Comparison of ENCODE assay signal across 8 cellular contexts in the genomic region with DNA sequence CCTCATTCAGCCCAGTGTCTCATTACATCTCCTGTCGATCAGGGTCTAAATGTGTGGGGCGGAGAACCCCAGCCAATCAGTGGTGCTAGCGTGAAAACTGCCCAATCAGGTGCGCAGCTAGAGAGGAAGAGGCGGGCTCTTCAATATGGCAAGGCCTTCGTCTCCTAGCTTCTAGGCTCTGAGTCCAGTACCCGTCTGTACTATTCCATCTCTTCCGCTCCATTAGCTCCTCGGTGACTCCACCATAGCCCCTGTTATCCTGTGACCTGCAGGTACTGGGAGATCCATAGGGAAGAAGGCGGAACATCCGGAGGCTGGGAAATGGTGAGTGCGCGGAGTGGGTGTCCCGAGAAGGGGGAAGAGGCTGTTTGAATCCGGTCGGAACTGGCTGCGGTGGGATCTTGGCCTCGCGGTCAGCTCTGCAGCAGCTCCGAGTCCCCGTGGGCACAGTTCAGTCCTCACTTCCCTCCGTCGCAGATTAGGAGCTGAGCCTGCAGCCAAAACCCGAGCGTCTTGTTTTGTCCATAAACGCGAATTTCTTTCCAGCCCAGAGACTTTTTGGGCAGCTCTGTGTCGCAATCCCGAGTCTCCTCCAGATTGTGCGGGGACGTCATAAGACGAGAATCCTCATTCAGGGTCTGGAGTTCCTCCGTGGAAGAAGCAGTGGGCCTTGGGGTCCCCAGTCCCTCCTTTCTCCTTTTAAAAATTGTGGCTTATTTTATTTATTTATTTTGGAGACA. TPM values are rescaled to one million over a fixed set of nuclear protein-coding genes. Genes with fewer than 3 reads are reported as not detected.
DNase-seq lines count a peak whose midpoint lies in the region; ATAC-seq and TF ChIP-seq lines count a peak whose summit lies in the region.
"Had no signal": no experiment of that assay in that cellular context is flagged by ENCODE, and none has a peak within 500 bp of the region (broad histone marks: within the 10 kb centered on the region; RNA-seq: fewer than 3 reads in every experiment).

A gene (plus strand): TSS at position 134 of the 740 bp plus-strand sequence. CDS start 188 bp downstream, at position 322.

- H3K4me2 ChIP-seq in GM23248 (ENCODE audit: unreplicated experiment) = no peak within 1 kb of the TSS

- H3K4me3 ChIP-seq in left lung = peak within 1 kb of the TSS; percentile 16 to 41
- no peak within 1 kb of the TSS for H3K4me3 ChIP-seq in GM23248

- peak within 1 kb of the TSS; percentile 64 for H3K4me3 Mint-ChIP-seq in activated T-helper 17 cell treated with anti-CD3 and anti-CD28 coated beads, Interleukin-2, amount 50 U/mL, for 72 hours
- H3K4me3 Mint-ChIP-seq in stimulated activated memory B cell treated with anti-CD40 and anti-IgM and Interleukin-4, amounts not matched to agents 10 μg/mL and 1 μg/mL and 100 μg/mL, for 72 hours = peak within 1 kb of the TSS; percentile 81

- no peak within 1 kb of the TSS for H3K9ac ChIP-seq in GM23248

- H3K4me1 ChIP-seq in left lung = no peaks in the 10 kb centered on the region
- no peaks in the 10 kb centered on the region for H3K4me1 ChIP-seq in GM23248 (ENCODE audit: insufficient read depth)

- peaks cover 3% of the 10 kb centered on the region for H3K27me3 Mint-ChIP-seq in activated T-helper 17 cell treated with anti-CD3 and anti-CD28 coated beads, Interleukin-2, amount 50 U/mL, for 72 hours
- H3K27me3 Mint-ChIP-seq in stimulated activated memory B cell treated with anti-CD40 and anti-IgM and Interleukin-4, amounts not matched to agents 10 μg/mL and 1 μg/mL and 100 μg/mL, for 72 hours = no peaks in the 10 kb centered on the region

- H3K27ac ChIP-seq in left lung (peak within 1 kb of the TSS; percentile 53 to 54), GM23248 (no peak within 1 kb of the TSS)

- H3K36me3 Mint-ChIP-seq in activated T-helper 17 cell treated with anti-CD3 and anti-CD28 coated beads, Interleukin-2, amount 50 U/mL, for 72 hours (ENCODE audit: low read depth) = no peaks in the 10 kb centered on the region
- no peaks in the 10 kb centered on the region for H3K36me3 Mint-ChIP-seq in stimulated activated memory B cell treated with anti-CD40 and anti-IgM and Interleukin-4, amounts not matched to agents 10 μg/mL and 1 μg/mL and 100 μg/mL, for 72 hours

- no peak for TF ChIP-seq CTCF in left lung (IDR thresholded peaks at IDR 0.05)

- H3K27me3 ChIP-seq in left lung = no peaks in the 10 kb centered on the region
- H3K27me3 ChIP-seq in GM23248 (replicated peaks; ENCODE audit: insufficient read depth) = no peaks in the 10 kb centered on the region

- DNase-seq in NCI-H1436 (lab: John Stamatoyannopoulos, UW) = peak; percentile 58
- peak; percentile 45 to 72 for DNase-seq in left lung
- no peak for DNase-seq in GM23248

- H4K20me1 ChIP-seq in GM23248 (ENCODE audit: insufficient read depth) = no peaks in the 10 kb centered on the region

- WGBS in GM23248 (ENCODE audit: low coverage in 1 of 2, low lambda C conversion rate in 2 of 2, missing lambda C conversion rate in 2 of 2), 2 experiments = 3 to 5% methylated on average over 33 of the region's 33 CpGs

- intact Hi-C loops in left lung (cut with DNase I) = no loop called here

- no peak within 1 kb of the TSS for H3K27ac Mint-ChIP-seq in activated T-helper 17 cell treated with anti-CD3 and anti-CD28 coated beads, Interleukin-2, amount 50 U/mL, for 72 hours
- H3K27ac Mint-ChIP-seq in stimulated activated memory B cell treated with anti-CD40 and anti-IgM and Interleukin-4, amounts not matched to agents 10 μg/mL and 1 μg/mL and 100 μg/mL, for 72 hours = peak within 1 kb of the TSS; percentile 54

- no peaks in the 10 kb centered on the region for H3F3A ChIP-seq in GM23248 (ENCODE audit: insufficient read depth)

- H3K9me2 ChIP-seq in GM23248 (ENCODE audit: insufficient read depth) = no peaks in the 10 kb centered on the region

- no peak within 1 kb of the TSS for H2AFZ ChIP-seq in GM23248

- no peaks in the 10 kb centered on the region for H3K36me3 ChIP-seq in left lung
- H3K36me3 ChIP-seq in GM23248 (ENCODE audit: low read depth) = no peaks in the 10 kb centered on the region

- in situ Hi-C loops in GM23248 (cut with MboI) = no loop called here

- H3K4me1 Mint-ChIP-seq in activated T-helper 17 cell treated with anti-CD3 and anti-CD28 coated beads, Interleukin-2, amount 50 U/mL, for 72 hours = no peaks in the 10 kb centered on the region
- no peaks in the 10 kb centered on the region for H3K4me1 Mint-ChIP-seq in stimulated activated memory B cell treated with anti-CD40 and anti-IgM and Interleukin-4, amounts not matched to agents 10 μg/mL and 1 μg/mL and 100 μg/mL, for 72 hours

- ATAC-seq in activated T-helper 17 cell treated with anti-CD3 and anti-CD28 coated beads, Interleukin-2, amount 50 U/mL, for 72 hours (replicated peaks) = peak; percentile 66
- peak; percentile 95 for ATAC-seq in left lung
- peak; percentile 67 for ATAC-seq in stimulated activated memory B cell treated with anti-CD40 and anti-IgM and Interleukin-4, amounts not matched to agents 10 μg/mL and 1 μg/mL and 100 μg/mL, for 72 hours
- no peak for ATAC-seq in GM19463 (IDR thresholded peaks at IDR 0.05; ENCODE audit: unreplicated experiment)
- no peak for ATAC-seq in HG03025 (IDR thresholded peaks at IDR 0.05; ENCODE audit: low FRiP score, unreplicated experiment)

- no peaks in the 10 kb centered on the region for H3K79me2 ChIP-seq in GM23248 (ENCODE audit: insufficient read depth)

- H3K9me3 Mint-ChIP-seq in activated T-helper 17 cell treated with anti-CD3 and anti-CD28 coated beads, Interleukin-2, amount 50 U/mL, for 72 hours = peaks cover 29% of the 10 kb centered on the region
- peaks cover 11% of the 10 kb centered on the region for H3K9me3 Mint-ChIP-seq in stimulated activated memory B cell treated with anti-CD40 and anti-IgM and Interleukin-4, amounts not matched to agents 10 μg/mL and 1 μg/mL and 100 μg/mL, for 72 hours

- H3K9me3 ChIP-seq in left lung (peaks cover 0 to 73% of the 10 kb centered on the region in 2 donors), GM23248 (ENCODE audit: low read depth) (peaks cover 3% of the 10 kb centered on the region)

RNA-seq across cellular contexts. Expression of the gene that starts here (rescaled TPM):
- under 1 TPM in 1 of 2 donors, not detected in 1; 0.45 TPM for total RNA-seq in activated T-helper 17 cell treated with anti-CD3 and anti-CD28 coated beads, Interleukin-2, amount 50 U/mL, for 72 hours
- total RNA-seq in left lung = 1 to 10 TPM; 3.0 to 3.4 TPM
- not detected in 2 replicates for total RNA-seq in GM23248 (2014; rRNA removed; shearing (Covaris generic))
- not detected in 2 replicates for polyA plus RNA-seq in GM23248 (2016; fragmentation: Nextera tagmentation; extraction: Ambion mirVana)
- total RNA-seq: glomerular endothelial cell had no signal

Comparison
In these comparisons a context has a peak if more than half of its experiments do, and no peak if none do; other contexts are left out.
1. Peak in ATAC-seq in activated T-helper 17 cell treated with anti-CD3 and anti-CD28 coated beads, Interleukin-2, amount 50 U/mL, for 72 hours; RNA of the gene not detected or under 1 TPM.
2. ATAC-seq: peak in left lung (single experiment) and stimulated activated memory B cell treated with anti-CD40 and anti-IgM and Interleukin-4, amounts not matched to agents 10 μg/mL and 1 μg/mL and 100 μg/mL, for 72 hours (single experiment); none in GM19463 (single experiment) and HG03025 (single experiment).